Comparison of ENCODE assay signal across 25 cellular contexts in the genomic region with DNA sequence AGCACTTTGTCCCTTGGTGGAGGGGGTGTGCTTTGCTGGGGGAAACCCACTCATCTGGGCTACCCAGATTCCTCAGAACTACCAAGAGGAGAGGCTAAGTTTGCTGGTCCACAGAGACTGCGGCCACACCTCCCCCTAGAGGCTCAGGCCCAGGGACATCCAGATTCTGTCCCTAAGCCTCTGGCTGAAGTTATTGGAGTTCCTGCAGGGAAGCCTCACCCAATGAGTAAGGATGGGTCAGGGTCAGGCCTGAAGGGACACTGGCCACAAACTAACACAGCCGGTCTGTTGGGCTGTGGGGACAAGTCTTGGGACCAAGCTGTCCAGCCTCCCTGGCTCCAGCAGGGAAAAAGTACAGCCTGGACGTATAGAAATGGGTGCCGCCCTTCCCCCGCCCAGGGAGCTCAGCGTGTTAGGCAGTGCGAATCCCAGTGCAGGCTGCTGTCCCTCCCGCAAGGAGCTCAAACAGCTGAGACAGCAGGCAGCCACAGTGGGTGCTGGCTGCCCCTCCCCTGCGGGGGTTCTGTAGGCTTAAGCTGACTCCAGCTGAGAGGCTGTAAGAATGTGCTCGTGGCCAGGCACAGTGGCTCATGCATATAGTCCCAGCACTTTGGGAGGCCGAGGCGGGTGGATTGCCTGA.
"Had no signal": no experiment of that assay in that cellular context is flagged by ENCODE, and none has a peak within 500 bp of the region (broad histone marks: within the 10 kb centered on the region; RNA-seq: fewer than 3 reads in every experiment).

No MANE protein-coding gene starts in this region.

- H3K36me3 Mint-ChIP-seq: activated naive CD4-positive, alpha-beta T cell treated with anti-CD3 and anti-CD28 coated beads, Interleukin-2, amount 10 ng/mL, durations not matched to agents 7 days and 5 days; memory B cell; natural killer cell treated with Interleukin-12 subunit alpha and Interleukin-12 subunit beta and Interleukin-15 and Interleukin-18, amount 100 ng/mL, for 72 hours; stimulated activated memory B cell treated with anti-CD40 and anti-IgM and Interleukin-4, amounts not matched to agents 10 μg/mL and 1 μg/mL and 100 μg/mL, for 72 hours had no signal

- H3K27ac Mint-ChIP-seq: activated naive CD4-positive, alpha-beta T cell treated with anti-CD3 and anti-CD28 coated beads, Interleukin-2, amount 10 ng/mL, durations not matched to agents 7 days and 5 days; effector memory CD8-positive, alpha-beta T cell; memory B cell; natural killer cell treated with Interleukin-12 subunit alpha and Interleukin-12 subunit beta and Interleukin-15 and Interleukin-18, amount 100 ng/mL, for 72 hours; progenitor cell of endocrine pancreas; stimulated activated memory B cell treated with anti-CD40 and anti-IgM and Interleukin-4, amounts not matched to agents 10 μg/mL and 1 μg/mL and 100 μg/mL, for 72 hours; stimulated activated naive CD8-positive, alpha-beta T cell treated with anti-CD3 and anti-CD28 coated beads, Interleukin-15, amount 100 ng/mL, for 72 hours; T-helper 2 cell treated with Interferon-gamma antibody and Interleukin-4, amounts not matched to agents 5 μg/mL and 100 μg/mL, for 36 hours had no signal

- H3K4me1 ChIP-seq: gastroesophageal sphincter, sigmoid colon, vagina had no signal

- H3K4me3 Mint-ChIP-seq: activated naive CD4-positive, alpha-beta T cell treated with anti-CD3 and anti-CD28 coated beads, Interleukin-2, amount 10 ng/mL, durations not matched to agents 7 days and 5 days; effector memory CD8-positive, alpha-beta T cell; memory B cell; natural killer cell treated with Interleukin-12 subunit alpha and Interleukin-12 subunit beta and Interleukin-15 and Interleukin-18, amount 100 ng/mL, for 72 hours; stimulated activated memory B cell treated with anti-CD40 and anti-IgM and Interleukin-4, amounts not matched to agents 10 μg/mL and 1 μg/mL and 100 μg/mL, for 72 hours; stimulated activated naive CD8-positive, alpha-beta T cell treated with anti-CD3 and anti-CD28 coated beads, Interleukin-15, amount 100 ng/mL, for 72 hours; T-helper 2 cell treated with Interferon-gamma antibody and Interleukin-4, amounts not matched to agents 5 μg/mL and 100 μg/mL, for 36 hours had no signal

- H3K9me3 ChIP-seq: gastroesophageal sphincter, sigmoid colon, upper lobe of left lung, vagina had no signal

- H3K9me3 Mint-ChIP-seq: activated naive CD4-positive, alpha-beta T cell treated with anti-CD3 and anti-CD28 coated beads, Interleukin-2, amount 10 ng/mL, durations not matched to agents 7 days and 5 days; memory B cell; natural killer cell treated with Interleukin-12 subunit alpha and Interleukin-12 subunit beta and Interleukin-15 and Interleukin-18, amount 100 ng/mL, for 72 hours; stimulated activated naive CD8-positive, alpha-beta T cell treated with anti-CD3 and anti-CD28 coated beads, Interleukin-15, amount 100 ng/mL, for 72 hours; T-helper 2 cell treated with Interferon-gamma antibody and Interleukin-4, amounts not matched to agents 5 μg/mL and 100 μg/mL, for 36 hours had no signal

- DNase-seq: activated CD4-positive, alpha-beta T cell treated with anti-CD3 and anti-CD28 coated beads for 4 hours; activated CD4-positive, alpha-beta T cell treated with anti-CD3 and anti-CD28 coated beads, Interleukin-2, amount 50 U/mL, for 4 hours; activated gamma-delta T cell; activated naive CD4-positive, alpha-beta T cell treated with anti-CD3 and anti-CD28 coated beads, Interleukin-2, amount 10 ng/mL, durations not matched to agents 7 days and 5 days; activated T-cell treated with anti-CD3 and anti-CD28 coated beads, Interleukin-2, amount 50 U/mL, for 1 hour; amniotic stem cell; brain microvascular endothelial cell; effector memory CD8-positive, alpha-beta T cell; hippocampal formation; left colon; sigmoid colon; small intestine; stimulated activated CD4-positive, alpha-beta T cell treated with anti-CD3 and anti-CD28 coated beads, Interleukin-1b, Interleukin-23, amount 100 ng/mL, for 48 hours; stimulated activated CD4-positive, alpha-beta T cell treated with anti-CD3 and anti-CD28 coated beads, Interleukin-4, amount 100 ng/mL, for 4 hours; stimulated activated CD8-positive, alpha-beta memory T cell treated with anti-CD3 and anti-CD28 coated beads, Interleukin-4, amount 100 ng/mL, for 48 hours; stimulated activated naive CD8-positive, alpha-beta T cell treated with anti-CD3 and anti-CD28 coated beads, Interleukin-15, amount 100 ng/mL, for 72 hours had no signal

- H3K4me1 Mint-ChIP-seq: stimulated activated naive CD8-positive, alpha-beta T cell treated with anti-CD3 and anti-CD28 coated beads, Interleukin-15, amount 100 ng/mL, for 72 hours had no signal

- H3K27me3 ChIP-seq: brain microvascular endothelial cell, gastroesophageal sphincter, sigmoid colon, upper lobe of left lung, vagina had no signal

- H3K27ac ChIP-seq: brain microvascular endothelial cell, coronary artery, gastroesophageal sphincter, sigmoid colon, upper lobe of left lung, vagina had no signal

- H3K4me3 ChIP-seq: coronary artery, gastroesophageal sphincter, sigmoid colon, upper lobe of left lung, vagina had no signal

- H3K36me3 ChIP-seq: brain microvascular endothelial cell, gastroesophageal sphincter, sigmoid colon, upper lobe of left lung, vagina had no signal

- ATAC-seq: effector memory CD8-positive, alpha-beta T cell; gastroesophageal sphincter; left colon; natural killer cell treated with Interleukin-12 subunit alpha and Interleukin-12 subunit beta and Interleukin-15 and Interleukin-18, amount 100 ng/mL, for 72 hours; stimulated activated memory B cell treated with anti-CD40 and anti-IgM and Interleukin-4, amounts not matched to agents 10 μg/mL and 1 μg/mL and 100 μg/mL, for 72 hours; stimulated activated naive CD8-positive, alpha-beta T cell treated with anti-CD3 and anti-CD28 coated beads, Interleukin-15, amount 100 ng/mL, for 72 hours had no signal

- H3K27me3 Mint-ChIP-seq: activated naive CD4-positive, alpha-beta T cell treated with anti-CD3 and anti-CD28 coated beads, Interleukin-2, amount 10 ng/mL, durations not matched to agents 7 days and 5 days; progenitor cell of endocrine pancreas had no signal
